Comparison of ENCODE assay signal across 9 cellular contexts in the genomic region with DNA sequence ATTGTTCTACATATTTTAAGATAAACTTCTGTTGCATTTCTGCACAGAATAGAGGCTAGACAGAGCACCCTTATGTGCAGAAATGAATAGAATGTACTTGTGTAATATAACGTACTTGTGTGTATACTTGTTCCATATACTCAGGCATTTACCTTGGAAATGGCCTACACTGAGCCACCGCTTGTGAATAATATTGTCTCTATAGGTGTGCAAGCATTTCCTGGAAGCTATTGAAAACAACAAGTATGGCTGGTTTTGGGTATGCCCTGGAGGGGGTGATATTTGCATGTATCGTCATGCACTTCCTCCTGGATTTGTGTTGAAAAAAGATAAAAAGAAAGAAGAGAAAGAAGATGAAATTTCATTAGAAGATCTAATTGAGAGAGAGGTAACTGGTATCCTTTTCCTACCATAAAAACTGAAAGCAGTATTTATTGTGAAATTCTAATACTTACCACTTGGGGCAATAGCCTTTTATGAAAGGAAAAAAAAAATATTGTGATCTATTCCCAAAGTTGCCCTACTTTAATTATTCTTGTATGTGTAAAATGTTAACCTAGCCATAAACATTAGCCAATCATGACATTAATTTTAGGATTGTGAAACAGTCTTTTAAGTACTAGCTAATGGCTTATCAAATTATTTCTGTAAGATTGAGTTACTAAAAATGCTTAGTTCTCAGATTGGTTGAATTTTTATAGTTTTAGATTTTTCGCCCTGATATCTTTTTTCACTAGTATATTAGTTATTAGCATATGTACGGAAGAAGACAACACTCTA. TPM values are rescaled to one million over a fixed set of nuclear protein-coding genes. Genes with fewer than 3 reads are reported as not detected.
DNase-seq lines count a peak whose midpoint lies in the region; ATAC-seq, FAIRE-seq and TF ChIP-seq lines count a peak whose summit lies in the region.
"Had no signal": no experiment of that assay in that cellular context is flagged by ENCODE, and none has a peak within 500 bp of the region (broad histone marks: within the 10 kb centered on the region; RNA-seq: fewer than 3 reads in every experiment).

No MANE protein-coding gene starts in this region.

- WGBS in tibial nerve, 2 donors = 65 to 68% methylated on average over 5 of the region's 5 CpGs

- H3K27ac ChIP-seq in tibial nerve = no peak overlapping the region
- H3K27ac ChIP-seq: SK-N-MC had no signal

- DNase-seq in DMS53 (lab: John Stamatoyannopoulos, UW) (peak; percentile 72), M059J (ENCODE audit: low read depth) (peak; percentile 41), glutamatergic neuron (no peak), tibial nerve (ENCODE audit: low spot score in 2 of 2) (no peak), NCI-H1436 (lab: John Stamatoyannopoulos, UW) (no peak)

- peaks cover 0 to 9% (median 0%) of the 10 kb centered on the region in 4 donors for H3K4me1 ChIP-seq in tibial nerve

- no peak overlapping the region for H3K4me3 Mint-ChIP-seq in glutamatergic neuron (ENCODE audit: unreplicated experiment)

- no peak for TF ChIP-seq POLR2A in tibial nerve (IDR thresholded peaks at IDR 0.05)

- peaks cover 2 to 79% (median 11%) of the 10 kb centered on the region in 3 donors for H3K36me3 ChIP-seq in tibial nerve

- TF ChIP-seq CTCF in glutamatergic neuron (IDR thresholded peaks at IDR 0.05; ENCODE audit: partially characterized antibody, unreplicated experiment) (peak; percentile 84), tibial nerve (IDR thresholded peaks at IDR 0.05) (peak; percentile 48 to 67 (median 57))

- H3K4me3 ChIP-seq in tibial nerve = no peak overlapping the region
- H3K4me3 ChIP-seq: SK-N-MC had no signal

- H3K27me3 ChIP-seq in tibial nerve = no peaks in the 10 kb centered on the region

- no peaks in the 10 kb centered on the region for H3K9me3 Mint-ChIP-seq in glutamatergic neuron (ENCODE audit: unreplicated experiment)

- H3K27ac Mint-ChIP-seq in glutamatergic neuron (ENCODE audit: unreplicated experiment) = no peak overlapping the region

- peak; percentile 92 for FAIRE-seq in TTC549 (lab: Jason Lieb, UNC)

- TF ChIP-seq EP300 in tibial nerve (IDR thresholded peaks at IDR 0.05) = no peak

- ATAC-seq in GM19455 (IDR thresholded peaks at IDR 0.05; ENCODE audit: unreplicated experiment) (peak; percentile 73), GM21786 (IDR thresholded peaks at IDR 0.05; ENCODE audit: unreplicated experiment) (no peak)

- no peaks in the 10 kb centered on the region for H3K27me3 Mint-ChIP-seq in glutamatergic neuron (ENCODE audit: unreplicated experiment)

- H3K9me3 ChIP-seq in tibial nerve = no peaks in the 10 kb centered on the region

- H3K4me1 Mint-ChIP-seq in glutamatergic neuron (ENCODE audit: low read depth, unreplicated experiment) = peaks cover 2% of the 10 kb centered on the region

- H3K36me3 Mint-ChIP-seq in glutamatergic neuron (ENCODE audit: unreplicated experiment) = no peaks in the 10 kb centered on the region

RNA-seq across cellular contexts. Expression of gene ZC3H15, which starts 18.0 kb away (rescaled TPM):
- 60.2 and 69.7 TPM in 2 replicates for total RNA-seq in M059J (2014; rRNA removed; shearing (Covaris generic))
- total RNA-seq in glutamatergic neuron (ENCODE audit: unreplicated experiment) (79.7 TPM), tibial nerve (10 to 100 TPM; 45.7 to 50.7 (median 48.4) TPM)

Comparison
In these comparisons a context has a peak if more than half of its experiments do, and no peak if none do; other contexts are left out.
1. DNase-seq: peak in DMS53 (single experiment) and M059J (single experiment); none in glutamatergic neuron (single experiment), tibial nerve (0 of 2) and NCI-H1436 (single experiment).